In genomic region chr7:27176343-27176731, GRCh38 we compare ENCODE assay signal across 15 cellular contexts. TPM values are rescaled to one million over a fixed set of nuclear protein-coding genes. Genes with fewer than 3 reads are reported as not detected.
A peak's percentile ranks its signal among the peaks of the same experiment; 100 is the strongest.
DNase-seq lines count a peak whose midpoint lies in the region; ATAC-seq and TF ChIP-seq lines count a peak whose summit lies in the region.
"Had no signal": no experiment of that assay in that cellular context is flagged by ENCODE, and none has a peak within 500 bp of the region (broad histone marks: within the 10 kb centered on the region; RNA-seq: fewer than 3 reads in every experiment).

No MANE protein-coding gene starts in this region.

- ATAC-seq in IMR-90 (ENCODE audit: low read depth) (no peak), gastrocnemius medialis (no peak), GM19455 (IDR thresholded peaks at IDR 0.05; ENCODE audit: unreplicated experiment) (no peak)

- no peak overlapping the region for H3K4ac ChIP-seq in IMR-90 (ENCODE audit: low read depth, low read length)

- no peak for TF ChIP-seq RAD21 in IMR-90 (IDR thresholded peaks at IDR 0.05; ENCODE audit: low read length)

- no peak overlapping the region for H3K56ac ChIP-seq in IMR-90 (ENCODE audit: extremely low read depth, insufficient read depth, low read length)

- no peaks in the 10 kb centered on the region for H3K9me2 ChIP-seq in hepatocyte (replicated peaks; ENCODE audit: insufficient read depth)

- WGBS in IMR-90 (ENCODE audit: extremely low coverage in 2 of 2, insufficient read length in 1 of 2), 2 experiments = 68% methylated on average over 6 of the region's 7 CpGs; no CpG with 5 or more reads in 1 of the 2 experiments
- WGBS in hepatocyte (ENCODE audit: low lambda C conversion rate, missing lambda C conversion rate) = 45% methylated on average over 7 of the region's 7 CpGs

- in situ Hi-C loops in IMR-90 (cut with MboI; ENCODE audit: low sequenced_read_pairs) = no loop called here
- in situ Hi-C loops in gastrocnemius medialis (cut with MboI; ENCODE audit: low sequenced_read_pairs in 4 of 4) = loop anchor here in 3 of 4 donors (10.0 to 25.0 kb wide), 5 partner anchors 911 to 1414 kb away; partner anchors contain the start of gene CREB5 (in 1 of the 3)

- POLR2A ChIA-PET in IMR-90 (lab: Charles Lee; ENCODE audit: unreplicated experiment) = no interaction called here

- H3K79me2 ChIP-seq in hepatocyte = peaks cover 90% of the 10 kb centered on the region

- H2BK120ac ChIP-seq in IMR-90 (ENCODE audit: low read depth, low read length) = no peak overlapping the region

- H3K18ac ChIP-seq in IMR-90 (ENCODE audit: low read depth, low read length) = no peak overlapping the region

- TF ChIP-seq POLR2A in IMR-90 (IDR thresholded peaks at IDR 0.05; ENCODE audit: low read depth, low read length) = no peak
- TF ChIP-seq POLR2A in gastrocnemius medialis (IDR thresholded peaks at IDR 0.05) = no peak

- no peak overlapping the region for H3K4me2 ChIP-seq in IMR-90 (ENCODE audit: low read depth, low read length)
- peak overlapping the region; percentile 96 for H3K4me2 ChIP-seq in hepatocyte

- CTCF ChIA-PET in IMR-90 (lab: Yijun Ruan, JAX) = no interaction called here

- DNase-seq in EH (ENCODE audit: low read depth) (peak; percentile 62), IMR-90 (no peak), hepatocyte (ENCODE audit: low spot score) (no peak), gastrocnemius medialis (peak; percentile 2 to 53), UCSD-AML1 (lab: John Stamatoyannopoulos, UW; ENCODE audit: unreplicated experiment) (no peak), amygdala (lab: John Stamatoyannopoulos, UW) (no peak)
- DNase-seq in activated CD4-positive, alpha-beta T cell treated with anti-CD3 and anti-CD28 coated beads for 1 hour = no peak
- DNase-seq: activated CD4-positive, alpha-beta T cell treated with anti-CD3 and anti-CD28 coated beads, Interleukin-2, amount 50 U/mL, for 1 hour; NCI-H2081 treated with DMSO at 0.1 percent for 48 hours; T-helper 1 cell had no signal

- no peaks in the 10 kb centered on the region for H3K9me1 ChIP-seq in IMR-90 (ENCODE audit: insufficient read depth, low read length)

- H3K4me1 ChIP-seq in IMR-90 (ENCODE audit: control insufficient read depth, insufficient read depth, low read length) (no peaks in the 10 kb centered on the region; the same call in 1 of the 2 replicates), hepatocyte (ENCODE audit: insufficient read depth) (peaks cover 18% of the 10 kb centered on the region), gastrocnemius medialis (peaks cover 34 to 52% of the 10 kb centered on the region in 2 donors)

- dilution Hi-C loops in IMR-90 (cut with HindIII; ENCODE audit: low sequenced_read_pairs, unreplicated experiment) = no loop called here

- no peak overlapping the region for H4K5ac ChIP-seq in IMR-90 (ENCODE audit: low read depth, low read length)

- TF ChIP-seq CTCF in IMR-90 (conservative IDR thresholded peaks at IDR 0.05; ENCODE audit: low read depth, low read length) (no peak), hepatocyte (IDR thresholded peaks at IDR 0.05; ENCODE audit: poor library complexity) (no peak), gastrocnemius medialis (IDR thresholded peaks at IDR 0.05 in 4 of 5, conservative IDR thresholded peaks at IDR 0.05 in 1 of 5) (no peak)

- H3K4me3 ChIP-seq in IMR-90 (ENCODE audit: insufficient read depth, low read depth, low read length) = no peak overlapping the region
- H3K4me3 ChIP-seq in hepatocyte = no peak overlapping the region
- peak overlapping the region; percentile 39 to 84 (median 63) for H3K4me3 ChIP-seq in gastrocnemius medialis

- no peaks in the 10 kb centered on the region for H3K79me1 ChIP-seq in IMR-90 (ENCODE audit: low read depth in 1 of 2, low read length in 2 of 2)

- no peak overlapping the region for H4K91ac ChIP-seq in IMR-90 (ENCODE audit: insufficient read depth, low read depth, low read length)

- H2BK15ac ChIP-seq in IMR-90 (ENCODE audit: low read depth, low read length) = no peak overlapping the region

- H3K27me3 ChIP-seq in IMR-90 (ENCODE audit: control insufficient read depth, insufficient read depth, low read length) = peaks cover 90% of the 10 kb centered on the region
- H3K27me3 ChIP-seq in hepatocyte = peaks cover 95% of the 10 kb centered on the region
- no peaks in the 10 kb centered on the region for H3K27me3 ChIP-seq in gastrocnemius medialis

- H3K36me3 ChIP-seq in IMR-90 (ENCODE audit: control insufficient read depth, insufficient read depth, low read length) (no peaks in the 10 kb centered on the region), hepatocyte (replicated peaks; ENCODE audit: insufficient read depth, low read depth) (no peaks in the 10 kb centered on the region), gastrocnemius medialis (no peaks in the 10 kb centered on the region)

- intact Hi-C loops in IMR-90 (cut with micrococcal nuclease) = no loop called here
- intact Hi-C loops in gastrocnemius medialis (cut with DNase I; ENCODE audit: low total_unique reads) = loop anchor here (10.0 kb wide), 1 partner anchor 1502 kb away; no protein-coding TSS in a partner anchor

- H3K27ac ChIP-seq in IMR-90 (ENCODE audit: insufficient read depth, low read length) (no peak overlapping the region), hepatocyte (peak overlapping the region; percentile 96), gastrocnemius medialis (peak overlapping the region; percentile 90 to 99 (median 95))
- H3K27ac ChIP-seq: HL-60 had no signal

- no peak overlapping the region for H2AK5ac ChIP-seq in IMR-90 (ENCODE audit: low read depth, low read length)

- no peak overlapping the region for H3K14ac ChIP-seq in IMR-90 (replicated peaks; ENCODE audit: low read depth, low read length)

- no peak overlapping the region for H2BK20ac ChIP-seq in IMR-90 (ENCODE audit: low read depth, low read length)

- no peak overlapping the region for H2BK5ac ChIP-seq in IMR-90 (ENCODE audit: low read depth, low read length, poor library complexity, severe bottlenecking)

- no TSS peak for BruUV-seq in IMR-90 (replicated peaks; lab: Mats Ljungman, UMichigan)

- H4K20me1 ChIP-seq in IMR-90 (ENCODE audit: insufficient read depth, low read length) (peaks cover 15% of the 10 kb centered on the region; the same call in 1 of the 2 replicates), hepatocyte (ENCODE audit: insufficient read depth, poor library complexity, severe bottlenecking) (peaks cover 4% of the 10 kb centered on the region)

- no peak overlapping the region for H2AFZ ChIP-seq in IMR-90 (replicated peaks; ENCODE audit: low read length, poor library complexity)
- no peak overlapping the region for H2AFZ ChIP-seq in hepatocyte

- no peak overlapping the region for H3K23ac ChIP-seq in IMR-90 (ENCODE audit: low read depth, low read length)

- peak overlapping the region; percentile 10 for H2AK9ac ChIP-seq in IMR-90 (replicated peaks; ENCODE audit: low read depth, low read length, poor library complexity)

- no peak overlapping the region for H4K8ac ChIP-seq in IMR-90 (ENCODE audit: low read depth in 2 of 2, low read length in 2 of 2)

- no peak overlapping the region for H3K9ac ChIP-seq in IMR-90 (ENCODE audit: low read depth, low read length)

- H3K9me3 ChIP-seq in IMR-90 (ENCODE audit: control insufficient read depth, insufficient read depth, low read length) (peaks cover 7% of the 10 kb centered on the region; the same call in 1 of the 2 replicates), hepatocyte (ENCODE audit: low read depth) (no peaks in the 10 kb centered on the region), gastrocnemius medialis (no peaks in the 10 kb centered on the region)

TF ChIP-seq in IMR-90, 13 proteins besides CTCF, POLR2A, EP300 and RAD21 (continues in another document):
- TF ChIP-seq MAZ (IDR thresholded peaks at IDR 0.05; ENCODE audit: borderline replicate concordance, low read depth, low read length) = no peak

RNA-seq across cellular contexts. Expression of gene HOXA10, which starts 2.2 kb away (rescaled TPM):
- total RNA-seq in IMR-90 (2012; rRNA removed) (0.18 and 0.28 TPM in 2 replicates), hepatocyte (9.9 and 15.1 TPM in 2 replicates), gastrocnemius medialis (10 to 100 TPM; 24.6 to 61.2 (median 40.0) TPM)
- polyA plus RNA-seq in IMR-90 (2012; rRNA removed) (0.10 TPM in 2 replicates), hepatocyte (7.7 and 8.1 TPM in 2 replicates)
- 0.05 and 0.30 TPM in 2 replicates for polyA plus RNA-seq in IMR-90 (2012; cell fraction: cytosol; rRNA removed)
- 0.04 and 0.19 TPM in 2 replicates for polyA plus RNA-seq in IMR-90 (2012; cell fraction: nucleus; rRNA removed; ENCODE audit: low replicate concordance)
- total RNA-seq: cerebellum had no signal

RNA-seq across cellular contexts. Expression of gene HOXA11, which starts 8.7 kb away (rescaled TPM):
- not detected in 2 replicates for total RNA-seq in IMR-90 (2012; rRNA removed)
- polyA plus RNA-seq in IMR-90 (2012; rRNA removed) = 0.04 and 0.05 TPM in 2 replicates
- polyA plus RNA-seq in IMR-90 (2012; cell fraction: cytosol; rRNA removed) = 0.05 TPM in 1 of 2 replicates, not detected in the other
- 0.04 TPM in 1 of 2 replicates, not detected in the other for polyA plus RNA-seq in IMR-90 (2012; cell fraction: nucleus; rRNA removed; ENCODE audit: low replicate concordance)
- 6.4 and 9.6 TPM in 2 replicates for total RNA-seq in hepatocyte
- polyA plus RNA-seq in hepatocyte = 5.4 and 7.6 TPM in 2 replicates
- total RNA-seq in gastrocnemius medialis = 1 to 10 TPM; 5.1 to 7.9 (median 6.4) TPM
- total RNA-seq: cerebellum, mucosa of gallbladder had no signal
- polyA plus RNA-seq: esophagus had no signal

RNA-seq across cellular contexts. Expression of gene HOXA9, which starts 11.0 kb away (rescaled TPM):
- total RNA-seq in IMR-90 (2012; rRNA removed) = 0.18 and 0.28 TPM in 2 replicates
- polyA plus RNA-seq in IMR-90 (2012; rRNA removed) = 0.32 and 0.59 TPM in 2 replicates
- 0.10 and 0.26 TPM in 2 replicates for polyA plus RNA-seq in IMR-90 (2012; cell fraction: cytosol; rRNA removed)
- polyA plus RNA-seq in IMR-90 (2012; cell fraction: nucleus; rRNA removed; ENCODE audit: low replicate concordance) = 0.59 and 0.63 TPM in 2 replicates
- total RNA-seq in hepatocyte = 3.6 and 5.9 TPM in 2 replicates
- 3.5 and 4.4 TPM in 2 replicates for polyA plus RNA-seq in hepatocyte
- total RNA-seq in gastrocnemius medialis = 10 to 100 TPM; 18.9 to 30.3 (median 19.5) TPM
- total RNA-seq: cerebellum had no signal

RNA-seq across cellular contexts. Expression of gene HOXA7, which starts 19.9 kb away (rescaled TPM):
- under 0.01 and 0.18 TPM in 2 replicates for total RNA-seq in IMR-90 (2012; rRNA removed)
- 1.7 TPM in 2 replicates for polyA plus RNA-seq in IMR-90 (2012; rRNA removed)
- 2.0 and 2.2 TPM in 2 replicates for polyA plus RNA-seq in IMR-90 (2012; cell fraction: cytosol; rRNA removed)
- polyA plus RNA-seq in IMR-90 (2012; cell fraction: nucleus; rRNA removed; ENCODE audit: low replicate concordance) = 0.51 and 0.71 TPM in 2 replicates
- 0.32 and 0.83 TPM in 2 replicates for total RNA-seq in hepatocyte
- 1.0 TPM in 1 of 2 replicates, not detected in the other for polyA plus RNA-seq in hepatocyte
- total RNA-seq in gastrocnemius medialis = 10 to 100 TPM in 1 of 4 donors, 1 to 10 TPM in 3; 5.3 to 12.8 (median 8.6) TPM
- total RNA-seq: cerebellum, mucosa of gallbladder had no signal

RNA-seq across cellular contexts. Expression of gene HOXA13, which starts 23.6 kb away (rescaled TPM):
- total RNA-seq in IMR-90 (2012; rRNA removed) (not detected in 2 replicates), hepatocyte (13.0 and 14.2 TPM in 2 replicates), gastrocnemius medialis (1 to 10 TPM in 3 of 4 donors, under 1 TPM in 1; 0.82 to 2.4 (median 1.7) TPM)
- polyA plus RNA-seq in IMR-90 (2012; rRNA removed) (not detected in 2 replicates), hepatocyte (6.1 and 6.2 TPM in 2 replicates)
- not detected in 2 replicates for polyA plus RNA-seq in IMR-90 (2012; cell fraction: cytosol; rRNA removed)
- not detected in 2 replicates for polyA plus RNA-seq in IMR-90 (2012; cell fraction: nucleus; rRNA removed; ENCODE audit: low replicate concordance)
- total RNA-seq: cerebellum had no signal
- polyA plus RNA-seq: esophagus had no signal

Comparison
In these comparisons a context has a peak if more than half of its experiments do, and no peak if none do; other contexts are left out.
1. DNase-seq: peak in EH (single experiment) and gastrocnemius medialis (2 of 2); none in IMR-90 (single experiment), hepatocyte (single experiment), UCSD-AML1 (single experiment), amygdala (0 of 56) and activated CD4-positive, alpha-beta T cell treated with anti-CD3 and anti-CD28 coated beads for 1 hour (single experiment).
2. H3K4me3 ChIP-seq: peak in gastrocnemius medialis (4 of 4); none in IMR-90 (single experiment) and hepatocyte (single experiment).